37 cellular contexts compared by ENCODE assay signal in the genomic region with DNA sequence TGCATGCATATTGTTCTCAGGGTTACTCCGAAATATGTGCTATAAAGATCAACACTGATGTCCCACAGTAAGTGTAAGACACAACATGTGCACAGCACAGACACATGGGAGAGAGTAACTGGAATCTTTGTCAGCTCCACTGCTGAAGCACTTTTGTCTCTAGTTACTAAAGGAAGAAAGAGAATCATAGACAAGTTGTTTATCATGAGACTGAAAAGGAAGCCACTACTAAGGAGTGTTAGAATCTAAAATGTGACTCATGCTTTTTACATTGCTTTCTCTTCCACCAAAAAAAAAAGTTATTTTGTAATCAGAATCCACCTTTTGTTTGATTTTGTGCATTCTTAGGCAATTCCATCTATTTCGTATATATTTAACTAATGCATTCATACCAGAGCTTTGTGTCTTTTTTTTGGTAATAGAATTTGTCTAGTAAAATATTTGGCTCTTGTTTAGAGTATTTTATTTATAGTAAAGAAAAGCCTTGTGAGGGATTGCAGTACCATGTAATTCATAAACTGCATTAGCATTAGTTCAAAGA.
DNase-seq lines count a peak whose midpoint lies in the region; ATAC-seq, FAIRE-seq and TF ChIP-seq lines count a peak whose summit lies in the region.
"Had no signal": no experiment of that assay in that cellular context is flagged by ENCODE, and none has a peak within 500 bp of the region (broad histone marks: within the 10 kb centered on the region; RNA-seq: fewer than 3 reads in every experiment).

No MANE protein-coding gene starts in this region.

- in situ Hi-C loops in GM13976 (cut with MboI; ENCODE audit: low sequenced_read_pairs, unreplicated experiment): no loop called here

- H3K4me2 ChIP-seq in astrocyte (ENCODE audit: low read length) (peak overlapping the region; percentile 19), smooth muscle cell (peak overlapping the region; percentile 16)
- H3K4me2 ChIP-seq: GM23338 had no signal

- intact Hi-C loops in MCF 10A (cut with micrococcal nuclease): no loop called here
- intact Hi-C loops in breast epithelium (cut with DNase I; ENCODE audit: low total_unique reads): no loop called here

- H3K27me3 Mint-ChIP-seq in MCF 10A (ENCODE audit: insufficient read depth, unreplicated experiment): no peaks in the 10 kb centered on the region
- no peaks in the 10 kb centered on the region for H3K27me3 Mint-ChIP-seq in astrocyte (ENCODE audit: low read depth, unreplicated experiment)
- H3K27me3 Mint-ChIP-seq in activated T-helper 17 cell treated with anti-CD3 and anti-CD28 coated beads, Interleukin-2, amount 50 U/mL, for 72 hours: no peaks in the 10 kb centered on the region
- H3K27me3 Mint-ChIP-seq: activated naive CD8-positive, alpha-beta T cell treated with anti-CD3 and anti-CD28 coated beads, Interleukin-2, amount 50 U/mL, for 24 hours; stimulated activated naive CD8-positive, alpha-beta T cell treated with anti-CD3 and anti-CD28 coated beads, Interleukin-15, Interleukin-2, amounts not matched to agents 100 ng/mL and 50 ng/mL, for 24 hours had no signal

- no peaks in the 10 kb centered on the region for H3F3A ChIP-seq in smooth muscle cell (ENCODE audit: low read depth)

- TF ChIP-seq CTCF in MCF 10A (IDR thresholded peaks at IDR 0.05; ENCODE audit: unreplicated experiment): no peak
- no peak for TF ChIP-seq CTCF in breast epithelium (IDR thresholded peaks at IDR 0.05)
- no peak for TF ChIP-seq CTCF in astrocyte (IDR thresholded peaks at IDR 0.05; ENCODE audit: insufficient read depth, low read depth, low read length)
- no peak for TF ChIP-seq CTCF in fibroblast of pulmonary artery (IDR thresholded peaks at IDR 0.05; ENCODE audit: low read length, missing control alignments)
- no peak for TF ChIP-seq CTCF in smooth muscle cell (IDR thresholded peaks at IDR 0.05; ENCODE audit: borderline replicate concordance, insufficient read depth, poor library complexity, severe bottlenecking)
- no peak for TF ChIP-seq CTCF in GM13976 (IDR thresholded peaks at IDR 0.05; ENCODE audit: borderline replicate concordance, control extremely low read depth, extremely low read depth, insufficient read depth, missing control alignments)

- FAIRE-seq in astrocyte (lab: Jason Lieb, UNC): peak; percentile 54
- FAIRE-seq: endothelial cell of umbilical vein, HTR-8/SVneo, K562, small intestine, urothelium cell line had no signal

- H3K9me3 Mint-ChIP-seq in MCF 10A (ENCODE audit: unreplicated experiment): no peaks in the 10 kb centered on the region
- H3K9me3 Mint-ChIP-seq in astrocyte (ENCODE audit: unreplicated experiment): no peaks in the 10 kb centered on the region
- H3K9me3 Mint-ChIP-seq in activated T-helper 17 cell treated with anti-CD3 and anti-CD28 coated beads, Interleukin-2, amount 50 U/mL, for 72 hours: peaks cover 4% of the 10 kb centered on the region
- H3K9me3 Mint-ChIP-seq: activated naive CD8-positive, alpha-beta T cell treated with anti-CD3 and anti-CD28 coated beads, Interleukin-2, amount 50 U/mL, for 24 hours; GM23338; neural crest cell; stimulated activated naive CD8-positive, alpha-beta T cell treated with anti-CD3 and anti-CD28 coated beads, Interleukin-15, Interleukin-2, amounts not matched to agents 100 ng/mL and 50 ng/mL, for 24 hours; T-helper 2 cell treated with Interferon-gamma antibody and Interleukin-4, amounts not matched to agents 5 μg/mL and 100 μg/mL, for 36 hours had no signal

- H4K20me1 ChIP-seq in astrocyte (ENCODE audit: insufficient read depth, low read length) (no peaks in the 10 kb centered on the region), smooth muscle cell (ENCODE audit: low read depth) (no peaks in the 10 kb centered on the region)

- H3K36me3 ChIP-seq in breast epithelium (no peaks in the 10 kb centered on the region), astrocyte (ENCODE audit: insufficient read depth, low read length) (no peaks in the 10 kb centered on the region), smooth muscle cell (ENCODE audit: low read depth) (no peaks in the 10 kb centered on the region)
- H3K36me3 ChIP-seq: MG63, right atrium auricular region, thoracic aorta had no signal

- H3K27ac ChIP-seq in breast epithelium: no peak overlapping the region
- peak overlapping the region; percentile 95 for H3K27ac ChIP-seq in astrocyte (ENCODE audit: low read depth, low read length)
- H3K27ac ChIP-seq in smooth muscle cell (ENCODE audit: low read depth): no peak overlapping the region
- H3K27ac ChIP-seq: 22Rv1, parathyroid adenoma, right atrium auricular region, thoracic aorta had no signal

- H3K36me3 Mint-ChIP-seq in MCF 10A (ENCODE audit: insufficient read depth, unreplicated experiment) (no peaks in the 10 kb centered on the region), astrocyte (ENCODE audit: low read depth, unreplicated experiment) (no peaks in the 10 kb centered on the region)
- H3K36me3 Mint-ChIP-seq in activated T-helper 17 cell treated with anti-CD3 and anti-CD28 coated beads, Interleukin-2, amount 50 U/mL, for 72 hours (ENCODE audit: low read depth): no peaks in the 10 kb centered on the region
- H3K36me3 Mint-ChIP-seq: brain, CD14-positive monocyte had no signal

- no peak for ATAC-seq in activated T-helper 17 cell treated with anti-CD3 and anti-CD28 coated beads, Interleukin-2, amount 50 U/mL, for 72 hours (replicated peaks)
- ATAC-seq: activated naive CD8-positive, alpha-beta T cell treated with anti-CD3 and anti-CD28 coated beads, Interleukin-2, amount 50 U/mL, for 24 hours; activated T-cell treated with anti-CD3 and anti-CD28 coated beads, Interleukin-2, amount 50 U/mL, for 72 hours; GM23338; K562; Panc1 had no signal

- H3K9ac ChIP-seq in astrocyte (ENCODE audit: low read length) (peak overlapping the region; percentile 19), smooth muscle cell (ENCODE audit: low read depth) (no peak overlapping the region)
- H3K9ac ChIP-seq: parathyroid adenoma had no signal

- no peak overlapping the region for H3K4me3 ChIP-seq in breast epithelium
- no peak overlapping the region for H3K4me3 ChIP-seq in astrocyte (ENCODE audit: insufficient read depth, low read depth, low read length)
- no peak overlapping the region for H3K4me3 ChIP-seq in fibroblast of pulmonary artery (replicated peaks; ENCODE audit: low read depth, low read length)
- no peak overlapping the region for H3K4me3 ChIP-seq in smooth muscle cell
- H3K4me3 ChIP-seq: GM23338, K562, MG63, right atrium auricular region, thoracic aorta had no signal

- TF ChIP-seq POLR2A in breast epithelium (IDR thresholded peaks at IDR 0.05): no peak

- no peaks in the 10 kb centered on the region for H3K79me2 ChIP-seq in astrocyte (ENCODE audit: insufficient read depth, low read length)
- H3K79me2 ChIP-seq in smooth muscle cell (ENCODE audit: low read depth): no peaks in the 10 kb centered on the region
- H3K79me2 ChIP-seq: parathyroid adenoma had no signal

- H3K4me1 ChIP-seq in breast epithelium (no peaks in the 10 kb centered on the region), astrocyte (ENCODE audit: insufficient read depth, low read length) (peaks cover 29% of the 10 kb centered on the region), smooth muscle cell (ENCODE audit: low read depth) (no peaks in the 10 kb centered on the region)
- H3K4me1 ChIP-seq: Caco-2, parathyroid adenoma, right atrium auricular region had no signal

- POLR2A ChIA-PET in MCF 10A (lab: Yijun Ruan, JAX): interaction anchor here (0.6 to 5.6 kb wide), 5 partner anchors 9 to 142 kb away, joined by 3 to 34 read pairs (median 4); no protein-coding TSS in a partner anchor

- WGBS in smooth muscle cell (ENCODE audit: low lambda C conversion rate): 88% methylated on average over 2 of the region's 2 CpGs

- H3K4me3 Mint-ChIP-seq in MCF 10A (ENCODE audit: unreplicated experiment) (no peak overlapping the region), astrocyte (ENCODE audit: unreplicated experiment) (no peak overlapping the region)
- no peak overlapping the region for H3K4me3 Mint-ChIP-seq in activated T-helper 17 cell treated with anti-CD3 and anti-CD28 coated beads, Interleukin-2, amount 50 U/mL, for 72 hours
- H3K4me3 Mint-ChIP-seq: activated naive CD8-positive, alpha-beta T cell treated with anti-CD3 and anti-CD28 coated beads, Interleukin-2, amount 50 U/mL, for 24 hours; activated T-cell treated with anti-CD3 and anti-CD28 coated beads, Interleukin-2, amount 50 U/mL, for 72 hours; brain; CD14-positive monocyte; GM23338; neural crest cell; stimulated activated naive CD8-positive, alpha-beta T cell treated with anti-CD3 and anti-CD28 coated beads, Interleukin-15, Interleukin-2, amounts not matched to agents 100 ng/mL and 50 ng/mL, for 24 hours; T-helper 2 cell treated with Interferon-gamma antibody and Interleukin-4, amounts not matched to agents 5 μg/mL and 100 μg/mL, for 36 hours had no signal

- H3K4me1 Mint-ChIP-seq in MCF 10A (ENCODE audit: insufficient read depth, unreplicated experiment) (peaks cover 22% of the 10 kb centered on the region), astrocyte (ENCODE audit: low read depth, unreplicated experiment) (peaks cover 16% of the 10 kb centered on the region)
- no peaks in the 10 kb centered on the region for H3K4me1 Mint-ChIP-seq in activated T-helper 17 cell treated with anti-CD3 and anti-CD28 coated beads, Interleukin-2, amount 50 U/mL, for 72 hours
- H3K4me1 Mint-ChIP-seq: activated naive CD8-positive, alpha-beta T cell treated with anti-CD3 and anti-CD28 coated beads, Interleukin-2, amount 50 U/mL, for 24 hours; brain; CD14-positive monocyte; GM23338 had no signal

- peak overlapping the region; percentile 17 for H3K27ac Mint-ChIP-seq in MCF 10A (ENCODE audit: low read depth, unreplicated experiment)
- H3K27ac Mint-ChIP-seq in astrocyte (ENCODE audit: unreplicated experiment): no peak overlapping the region
- no peak overlapping the region for H3K27ac Mint-ChIP-seq in activated T-helper 17 cell treated with anti-CD3 and anti-CD28 coated beads, Interleukin-2, amount 50 U/mL, for 72 hours
- H3K27ac Mint-ChIP-seq: activated naive CD8-positive, alpha-beta T cell treated with anti-CD3 and anti-CD28 coated beads, Interleukin-2, amount 50 U/mL, for 24 hours; activated T-cell treated with anti-CD3 and anti-CD28 coated beads, Interleukin-2, amount 50 U/mL, for 72 hours; brain; CD14-positive monocyte; GM23338; stimulated activated naive CD8-positive, alpha-beta T cell treated with anti-CD3 and anti-CD28 coated beads, Interleukin-15, Interleukin-2, amounts not matched to agents 100 ng/mL and 50 ng/mL, for 24 hours; T-helper 2 cell treated with Interferon-gamma antibody and Interleukin-4, amounts not matched to agents 5 μg/mL and 100 μg/mL, for 36 hours had no signal

- no TSS peak for BruUV-seq in MCF 10A (replicated peaks; lab: Mats Ljungman, UMichigan)

- CTCF ChIA-PET in MCF 10A (lab: Yijun Ruan, JAX): interaction anchor here (0.6 to 1.3 kb wide), 3 partner anchors 187 to 228 kb away, joined by 3 to 6 read pairs (median 4); no protein-coding TSS in a partner anchor

- no peak overlapping the region for H2AFZ ChIP-seq in astrocyte (ENCODE audit: low read depth, low read length)
- no peak overlapping the region for H2AFZ ChIP-seq in smooth muscle cell (ENCODE audit: low read depth)
- H2AFZ ChIP-seq: GM23338, parathyroid adenoma had no signal

- DNase-seq in MCF 10A (ENCODE audit: unreplicated experiment): peak; percentile 35
- no peak for DNase-seq in breast epithelium (ENCODE audit: low spot score in 2 of 2)
- peak; percentile 57 for DNase-seq in astrocyte (ENCODE audit: low read depth)
- DNase-seq in fibroblast of pulmonary artery (ENCODE audit: low read depth): peak; percentile 33
- no peak for DNase-seq in smooth muscle cell (lab: John Stamatoyannopoulos, UW; ENCODE audit: unreplicated experiment)
- DNase-seq in amniotic stem cell (lab: John Stamatoyannopoulos, UW): no peak
- DNase-seq in GM13976 (ENCODE audit: low spot score): no peak
- DNase-seq: activated CD4-positive, alpha-beta T cell treated with anti-CD3 and anti-CD28 coated beads, Interleukin-2, amount 50 U/mL, for 48 hours; activated CD4-positive, CD25-positive, alpha-beta regulatory T cell treated with anti-CD3 and anti-CD28 coated beads, Interleukin-2, amount 50 U/mL, for 72 hours; activated naive CD4-positive, alpha-beta T cell; activated naive CD8-positive, alpha-beta T cell treated with anti-CD3 and anti-CD28 coated beads, Interleukin-2, amount 50 U/mL, for 24 hours; activated T-cell treated with anti-CD3 and anti-CD28 coated beads, Interleukin-2, amount 50 U/mL, for 72 hours; Caco-2; MG63; NCI-H1105 treated with DMSO at 0.1 percent for 48 hours; NCI-H2029 treated with DMSO at 0.1 percent for 48 hours; NCI-H2227 treated with DMSO at 0.1 percent for 48 hours; NCI-H526 treated with DMSO at 0.1 percent for 48 hours; SHP77; small intestine; stimulated activated CD4-positive, alpha-beta T cell treated with anti-CD3 and anti-CD28 coated beads, Interleukin-1b, Interleukin-23, amount 100 ng/mL, for 48 hours had no signal

- H3K27me3 ChIP-seq in breast epithelium (no peaks in the 10 kb centered on the region), astrocyte (ENCODE audit: insufficient read depth, low read length) (no peaks in the 10 kb centered on the region), smooth muscle cell (ENCODE audit: low read depth) (no peaks in the 10 kb centered on the region)
- H3K27me3 ChIP-seq: MG63, right atrium auricular region had no signal

- H3K9me3 ChIP-seq in breast epithelium (no peaks in the 10 kb centered on the region), astrocyte (ENCODE audit: insufficient read depth, low read depth, low read length) (no peaks in the 10 kb centered on the region), smooth muscle cell (replicated peaks; ENCODE audit: low read depth) (no peaks in the 10 kb centered on the region)
- H3K9me3 ChIP-seq: Caco-2, MG63, right atrium auricular region, thoracic aorta had no signal

Comparison
In these comparisons a context has a peak if more than half of its experiments do, and no peak if none do; other contexts are left out.
1. DNase-seq: peak in MCF 10A (single experiment), astrocyte (single experiment) and fibroblast of pulmonary artery (single experiment); none in breast epithelium (0 of 2), smooth muscle cell (single experiment), amniotic stem cell (single experiment) and GM13976 (single experiment).